ENCODE assay signal across 8 cellular contexts in genomic region chr11:63769044-63769718, GRCh38. TPM values are rescaled to one million over a fixed set of nuclear protein-coding genes. Genes with fewer than 3 reads are reported as not detected.
DNase-seq lines count a peak whose midpoint lies in the region; ATAC-seq, FAIRE-seq and TF ChIP-seq lines count a peak whose summit lies in the region.

No MANE protein-coding gene starts in this region.

- peak overlapping the region; percentile 66; the same call in 1 of the 2 replicates for H4K8ac ChIP-seq in H1 (ENCODE audit: extremely low read depth, insufficient read depth, low read length)

- H3K4me2 ChIP-seq in H1 (ENCODE audit: insufficient read depth in 1 of 2, low read depth in 2 of 2, low read length in 2 of 2) = peak overlapping the region; percentile 93 to 99

- POLR2A ChIA-PET in H1 (lab: Charles Lee; ENCODE audit: partially characterized antibody) = interaction anchor here (0.5 to 6.8 kb wide), 20 partner anchors 10 to 209 kb away, joined by 3 to 73 read pairs (median 4); partner anchors contain the start of genes RCOR2 and SPINDOC

- no peak overlapping the region for H3K56ac ChIP-seq in H1 (replicated peaks; ENCODE audit: insufficient read length, low read depth, low read length)

- no peak overlapping the region for H2AK5ac ChIP-seq in H1 (ENCODE audit: low read depth, low read length)

- H3K27me3 ChIP-seq in H1 (replicated peaks in 1 of 4; ENCODE audit: control insufficient read depth in 3 of 4, extremely low read depth in 1 of 4, insufficient read depth in 3 of 4, low read length in 3 of 4) = peaks cover 0 to 16% (median 13%) of the 10 kb centered on the region in 4 experiments; a peak in 6 of 7 replicates
- peaks cover 0 to 9% of the 10 kb centered on the region in 2 donors for H3K27me3 ChIP-seq in mucosa of rectum (ENCODE audit: control insufficient read depth in 2 of 2, insufficient read depth in 2 of 2, low read length in 2 of 2)

- no peak for TF ChIP-seq EP300 in H1 (IDR thresholded peaks at IDR 0.05; ENCODE audit: borderline replicate concordance in 1 of 2, low read depth in 2 of 2, low read length in 2 of 2)

- H4K20me1 ChIP-seq in H1 (replicated peaks in 1 of 2; ENCODE audit: control insufficient read depth in 1 of 2, insufficient read depth in 2 of 2, low read length in 2 of 2) = peaks cover 12 to 13% of the 10 kb centered on the region in 2 experiments

- no peak for FAIRE-seq in H1 (lab: Jason Lieb, UNC)

- peak; percentile 25 for ATAC-seq in HG03097 (IDR thresholded peaks at IDR 0.05; ENCODE audit: low FRiP score, unreplicated experiment)

- H3K23ac ChIP-seq in H1 (ENCODE audit: insufficient read length) = no peak overlapping the region

- no peak overlapping the region for H2AFZ ChIP-seq in H1 (ENCODE audit: low read length)

- CTCF ChIA-PET in H1 (lab: Charles Lee; ENCODE audit: partially characterized antibody) = interaction anchor here (0.7 to 1.9 kb wide), 13 partner anchors 15 to 866 kb away, joined by 3 to 5 read pairs (median 4); no protein-coding TSS in a partner anchor

- no peak overlapping the region for H4K91ac ChIP-seq in H1 (replicated peaks; ENCODE audit: insufficient read length, low read length)

- no peak overlapping the region for H3K14ac ChIP-seq in H1 (ENCODE audit: insufficient read length)

- H3K9me3 Mint-ChIP-seq in type B pancreatic cell = no peaks in the 10 kb centered on the region

- H2BK20ac ChIP-seq in H1 (ENCODE audit: low read length) = no peak overlapping the region

- peak; percentile 7 for DNase-seq in SKM-1 treated with dmso at 0.1 percent for 144 hours (lab: John Stamatoyannopoulos, UW; ENCODE audit: unreplicated experiment)
- no peak for DNase-seq in SKM-1 (lab: John Stamatoyannopoulos, UW; ENCODE audit: unreplicated experiment)
- DNase-seq in H1 (ENCODE audit: low read depth in 1 of 2, low spot score in 2 of 2) = peak in 1 of 2 experiments; percentile 72
- DNase-seq in type B pancreatic cell (ENCODE audit: extremely low spot score, unreplicated experiment) = peak; percentile 72
- no peak for DNase-seq in COLO829 (ENCODE audit: low spot score)

- WGBS in H1 (ENCODE audit: extremely low coverage in 1 of 2, insufficient coverage in 1 of 2, insufficient read length in 1 of 2, insufficient replicate concordance in 2 of 2, low coverage in 1 of 2, low lambda C conversion rate in 2 of 2, missing lambda C conversion rate in 1 of 2), 2 experiments = 2% methylated on average over 29 of the region's 82 CpGs; no CpG with 5 or more reads in 1 of the 2 experiments

- H3K4me3 ChIP-seq in H1 (ENCODE audit: extremely low read depth in 1 of 4, insufficient read depth in 2 of 4, low read depth in 3 of 4, low read length in 4 of 4) = peak overlapping the region; percentile 50 to 82 (median 55)
- peak overlapping the region; percentile 50 to 68 for H3K4me3 ChIP-seq in mucosa of rectum (ENCODE audit: low read length in 2 of 2)

- H3K9ac ChIP-seq in H1 (replicated peaks in 1 of 4; ENCODE audit: extremely low read depth in 1 of 4, low read depth in 3 of 4, low read length in 3 of 4) (peak overlapping the region in 3 of 4 experiments; percentile 34 to 93 (median 51); a peak in 4 of 7 replicates), mucosa of rectum (ENCODE audit: low read depth in 1 of 2, low read length in 2 of 2) (peak overlapping the region in 1 of 2 donors; percentile 59)

- no peak overlapping the region for H2BK15ac ChIP-seq in H1 (ENCODE audit: low read length)

- H3K36me3 ChIP-seq in H1 (ENCODE audit: control insufficient read depth in 2 of 4, insufficient read depth in 4 of 4, low read length in 3 of 4) (peaks cover 0 to 7% (median 0%) of the 10 kb centered on the region in 4 experiments; a peak in 2 of 8 replicates), mucosa of rectum (ENCODE audit: control insufficient read depth in 2 of 2, insufficient read depth in 2 of 2, low read length in 2 of 2) (no peaks in the 10 kb centered on the region)

- H3K36me3 Mint-ChIP-seq in type B pancreatic cell = peaks cover 4% of the 10 kb centered on the region

- TF ChIP-seq POLR2A in H1 (IDR thresholded peaks at IDR 0.05; ENCODE audit: control extremely low read depth in 1 of 2, low read depth in 2 of 2, low read length in 2 of 2) = no peak

- TF ChIP-seq CTCF in VCaP (conservative IDR thresholded peaks at IDR 0.05) = no peak
- TF ChIP-seq CTCF in H1 (IDR thresholded peaks at IDR 0.05; ENCODE audit: control extremely low read depth in 1 of 3, insufficient read depth in 1 of 3, low read depth in 1 of 3, low read length in 3 of 3) = no peak
- no peak for TF ChIP-seq CTCF in type B pancreatic cell (conservative IDR thresholded peaks at IDR 0.05)

- peak overlapping the region; percentile 81 for H3K18ac ChIP-seq in H1 (ENCODE audit: extremely low read depth, low read length)

- H3K4me1 Mint-ChIP-seq in type B pancreatic cell (ENCODE audit: unreplicated experiment) = peaks cover 22% of the 10 kb centered on the region

- peaks cover 0 to 21% of the 10 kb centered on the region in 2 experiments; a peak in 2 of 4 replicates for H3K79me2 ChIP-seq in H1 (ENCODE audit: control insufficient read depth in 1 of 2, insufficient read depth in 2 of 2, low read length in 2 of 2)

- H3K9me3 ChIP-seq in H1 (ENCODE audit: insufficient read depth in 2 of 2, low read depth in 1 of 2, low read length in 1 of 2) (no peaks in the 10 kb centered on the region), mucosa of rectum (ENCODE audit: control insufficient read depth in 2 of 2, low read length in 2 of 2) (no peaks in the 10 kb centered on the region)

- no peak overlapping the region for H3K27ac Mint-ChIP-seq in type B pancreatic cell

- peaks cover 22% of the 10 kb centered on the region for H3K27me3 Mint-ChIP-seq in type B pancreatic cell

- H3K79me1 ChIP-seq in H1 (ENCODE audit: low read depth, low read length) = peaks cover 9% of the 10 kb centered on the region

- H2BK5ac ChIP-seq in H1 (ENCODE audit: low read depth, low read length) = no peak overlapping the region

- no peak overlapping the region for H2BK120ac ChIP-seq in H1 (replicated peaks; ENCODE audit: low read depth, low read length)

- no peak overlapping the region for H2BK12ac ChIP-seq in H1 (ENCODE audit: low read depth, low read length)

- H3K4me1 ChIP-seq in H1 (replicated peaks in 1 of 4; ENCODE audit: control insufficient read depth in 3 of 4, insufficient read depth in 4 of 4, low read length in 3 of 4) (peaks cover 5 to 33% (median 26%) of the 10 kb centered on the region in 4 experiments), mucosa of rectum (ENCODE audit: control insufficient read depth in 2 of 2, insufficient read depth in 2 of 2, low read length in 2 of 2) (peaks cover 25 to 26% of the 10 kb centered on the region in 2 donors)

- H3K27ac ChIP-seq in VCaP = peak overlapping the region; percentile 83; the same call in 1 of the 2 replicates
- peak overlapping the region; percentile 69; the same call in 1 of the 2 replicates for H3K27ac ChIP-seq in H1 (ENCODE audit: low read depth, low read length)
- peak overlapping the region in 1 of 2 donors; percentile 23 for H3K27ac ChIP-seq in mucosa of rectum (ENCODE audit: low read depth in 2 of 2, low read length in 2 of 2)

- no peak overlapping the region for H3K4me3 Mint-ChIP-seq in type B pancreatic cell

- no peak overlapping the region for H4K5ac ChIP-seq in H1 (ENCODE audit: insufficient read length, low read depth, low read length)

- H3K23me2 ChIP-seq in H1 (ENCODE audit: low read depth, low read length) = peaks cover 11% of the 10 kb centered on the region

- TF ChIP-seq RAD21 in H1 (IDR thresholded peaks at IDR 0.05 in 1 of 2, conservative IDR thresholded peaks at IDR 0.05 in 1 of 2; ENCODE audit: low read depth in 2 of 2, low read length in 2 of 2) = no peak

- H3K4ac ChIP-seq in H1 (replicated peaks; ENCODE audit: insufficient read length, low read depth, low read length) = no peak overlapping the region

TF ChIP-seq in H1, 55 proteins besides CTCF, POLR2A, EP300 and RAD21 (continues in another document):
- TF ChIP-seq RBBP5 (IDR thresholded peaks at IDR 0.05; ENCODE audit: borderline replicate concordance, low read depth, low read length) (peak; percentile 9), SP1 (IDR thresholded peaks at IDR 0.05; ENCODE audit: low read depth, low read length) (no peak), CBX8 (IDR thresholded peaks at IDR 0.05; ENCODE audit: borderline replicate concordance, low read depth, low read length) (no peak), EGR1 (IDR thresholded peaks at IDR 0.05; ENCODE audit: borderline replicate concordance, low read depth, low read length) (no peak), GTF2F1 (IDR thresholded peaks at IDR 0.05; ENCODE audit: borderline replicate concordance, low read depth, low read length) (no peak)
- TF ChIP-seq, protein P1, sequence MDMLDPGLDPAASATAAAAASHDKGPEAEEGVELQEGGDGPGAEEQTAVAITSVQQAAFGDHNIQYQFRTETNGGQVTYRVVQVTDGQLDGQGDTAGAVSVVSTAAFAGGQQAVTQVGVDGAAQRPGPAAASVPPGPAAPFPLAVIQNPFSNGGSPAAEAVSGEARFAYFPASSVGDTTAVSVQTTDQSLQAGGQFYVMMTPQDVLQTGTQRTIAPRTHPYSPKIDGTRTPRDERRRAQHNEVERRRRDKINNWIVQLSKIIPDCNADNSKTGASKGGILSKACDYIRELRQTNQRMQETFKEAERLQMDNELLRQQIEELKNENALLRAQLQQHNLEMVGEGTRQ (IDR thresholded peaks at IDR 0.05; ENCODE audit: low read length) = no peak

RNA-seq across cellular contexts. Expression of gene ZFTA, which starts 0.6 kb away (rescaled TPM):
- total RNA-seq in H1 (2021; fragmentation: NEBNext Ultra II Directional; extraction: Animal tissue kit (Norgen Biotek cat#: 25700)) = 33.8 and 34.0 TPM in 2 replicates
- polyA plus RNA-seq in H1 (2011; rRNA removed) = 9.5 and 15.4 TPM in 2 replicates
- polyA plus RNA-seq in H1 (2011; cell fraction: cytosol; rRNA removed) = 14.8 TPM
- 45.1 TPM for polyA plus RNA-seq in H1 (2011; cell fraction: nucleus; rRNA removed)
- 17.3 to 20.0 TPM (median 18.4 TPM) in 4 replicates for polyA plus RNA-seq in H1 (2012, experiment 1 of 2)
- 16.2 TPM for polyA plus RNA-seq in H1 (2012, experiment 2 of 2)
- 18.1 TPM for polyA plus RNA-seq in H1 (2013, experiment 1 of 2)
- polyA plus RNA-seq in H1 (2013, experiment 2 of 2) = 18.9 TPM
- 7.3 and 9.4 TPM in 2 replicates for polyA minus RNA-seq in H1 (2011; rRNA and poly(A)+ RNA removed)
- polyA minus RNA-seq in H1 (2011; cell fraction: cytosol; rRNA and poly(A)+ RNA removed) = 18.9 TPM
- 50.1 TPM for polyA minus RNA-seq in H1 (2011; cell fraction: nucleus; rRNA and poly(A)+ RNA removed)
- total RNA-seq in type B pancreatic cell (ENCODE audit: low replicate concordance) = 21.1 and 41.7 TPM in 2 replicates

RNA-seq across cellular contexts. Expression of gene SPINDOC, which starts 44.1 kb away (rescaled TPM):
- total RNA-seq in H1 (2021; fragmentation: NEBNext Ultra II Directional; extraction: Animal tissue kit (Norgen Biotek cat#: 25700)) = 99.7 and 104 TPM in 2 replicates
- 78.7 and 112 TPM in 2 replicates for polyA plus RNA-seq in H1 (2011; rRNA removed)
- polyA plus RNA-seq in H1 (2011; cell fraction: cytosol; rRNA removed) = 111 TPM
- 95.2 TPM for polyA plus RNA-seq in H1 (2011; cell fraction: nucleus; rRNA removed)
- polyA plus RNA-seq in H1 (2012, experiment 1 of 2) = 78.1 to 103 TPM (median 96.8 TPM) in 4 replicates
- 96.2 TPM for polyA plus RNA-seq in H1 (2012, experiment 2 of 2)
- polyA plus RNA-seq in H1 (2013, experiment 1 of 2) = 70.5 TPM
- polyA plus RNA-seq in H1 (2013, experiment 2 of 2) = 71.0 TPM
- polyA minus RNA-seq in H1 (2011; rRNA and poly(A)+ RNA removed) = 17.8 and 20.3 TPM in 2 replicates
- polyA minus RNA-seq in H1 (2011; cell fraction: cytosol; rRNA and poly(A)+ RNA removed) = 41.1 TPM
- polyA minus RNA-seq in H1 (2011; cell fraction: nucleus; rRNA and poly(A)+ RNA removed) = 32.2 TPM
- total RNA-seq in type B pancreatic cell (ENCODE audit: low replicate concordance) = 33.7 and 61.6 TPM in 2 replicates

Comparison
In these comparisons a context has a peak if more than half of its experiments do, and no peak if none do; other contexts are left out.
1. DNase-seq: peak in SKM-1 treated with dmso at 0.1 percent for 144 hours (single experiment) and type B pancreatic cell (single experiment); none in SKM-1 (single experiment) and COLO829 (single experiment).